In genomic region chrX:1207496-1208025, GRCh38 we compare ENCODE assay signal across 13 cellular contexts. TPM values are rescaled to one million over a fixed set of nuclear protein-coding genes. Genes with fewer than 3 reads are reported as not detected.
DNase-seq lines count a peak whose midpoint lies in the region; ATAC-seq and TF ChIP-seq lines count a peak whose summit lies in the region.
"Had no signal": no experiment of that assay in that cellular context is flagged by ENCODE, and none has a peak within 500 bp of the region (broad histone marks: within the 10 kb centered on the region; RNA-seq: fewer than 3 reads in every experiment).

No MANE protein-coding gene starts in this region.

- H3K9me3 ChIP-seq in BLaER1 (no peaks in the 10 kb centered on the region), upper lobe of right lung (no peaks in the 10 kb centered on the region)
- no peaks in the 10 kb centered on the region for H3K9me3 ChIP-seq in CD4-positive, alpha-beta T cell (ENCODE audit: control insufficient read depth, low read length)
- H3K9me3 ChIP-seq in naive thymus-derived CD4-positive, alpha-beta T cell (ENCODE audit: control insufficient read depth in 2 of 3, low read length in 3 of 3), result no peaks in the 10 kb centered on the region

- CTCF ChIA-PET in CD4-positive, alpha-beta T cell (lab: Charles Lee), result no interaction called here
- CTCF ChIA-PET in activated CD4-positive, alpha-beta memory T cell treated with anti-CD3 and anti-CD28 coated beads for 36 hours (lab: Charles Lee), result no interaction called here
- CTCF ChIA-PET in naive thymus-derived CD4-positive, alpha-beta T cell (lab: Charles Lee), result no interaction called here

- H3K27me3 ChIP-seq in BLaER1 (no peaks in the 10 kb centered on the region), upper lobe of right lung (no peaks in the 10 kb centered on the region)
- H3K27me3 ChIP-seq in CD4-positive, alpha-beta T cell (ENCODE audit: control insufficient read depth, insufficient read depth, low read length), result no peaks in the 10 kb centered on the region
- H3K27me3 ChIP-seq in naive thymus-derived CD4-positive, alpha-beta T cell (ENCODE audit: control insufficient read depth in 2 of 2, insufficient read depth in 2 of 2, low read length in 2 of 2), result no peaks in the 10 kb centered on the region

- H4K20me1 ChIP-seq in BLaER1, result no peaks in the 10 kb centered on the region

- POLR2A ChIA-PET in CD4-positive, alpha-beta T cell (lab: Charles Lee), result no interaction called here
- POLR2A ChIA-PET in activated CD4-positive, alpha-beta memory T cell treated with anti-CD3 and anti-CD28 coated beads for 36 hours (lab: Charles Lee), result no interaction called here
- POLR2A ChIA-PET in naive thymus-derived CD4-positive, alpha-beta T cell (lab: Charles Lee), result no interaction called here

- peak in 1 of 10 experiments; percentile 31 for DNase-seq in CD4-positive, alpha-beta T cell
- peak; percentile 27 for DNase-seq in activated CD4-positive, alpha-beta memory T cell treated with anti-CD3 and anti-CD28 coated beads for 36 hours
- DNase-seq in naive thymus-derived CD4-positive, alpha-beta T cell, result no peak
- DNase-seq in ecto neural progenitor cell (ENCODE audit: low spot score) (no peak), upper lobe of right lung (no peak), NCI-H2029 treated with DMSO at 0.1 percent for 48 hours (lab: John Stamatoyannopoulos, UW) (no peak)
- DNase-seq: cerebellar nuclear complex, GDM1, NCI-H2227 treated with DMSO at 0.1 percent for 48 hours had no signal

- no peaks in the 10 kb centered on the region for H3K36me3 Mint-ChIP-seq in CD4-positive, alpha-beta T cell (ENCODE audit: low read depth)
- peaks cover 2% of the 10 kb centered on the region for H3K36me3 Mint-ChIP-seq in activated CD4-positive, alpha-beta memory T cell treated with anti-CD3 and anti-CD28 coated beads for 36 hours
- peaks cover 0 to 30% (median 0%) of the 10 kb centered on the region in 5 donors for H3K36me3 Mint-ChIP-seq in naive thymus-derived CD4-positive, alpha-beta T cell
- H3K36me3 Mint-ChIP-seq: activated naive CD4-positive, alpha-beta T cell treated with anti-CD3 and anti-CD28 coated beads, Interleukin-2, amount 50 U/mL, for 72 hours; CD8-positive, alpha-beta T cell had no signal

- H3K4me3 Mint-ChIP-seq in CD4-positive, alpha-beta T cell, result peak overlapping the region; percentile 85
- H3K4me3 Mint-ChIP-seq in activated CD4-positive, alpha-beta memory T cell treated with anti-CD3 and anti-CD28 coated beads for 36 hours, result peak overlapping the region; percentile 65
- H3K4me3 Mint-ChIP-seq in naive thymus-derived CD4-positive, alpha-beta T cell, result peak overlapping the region; percentile 45 to 81 (median 69)

- H3K9me3 Mint-ChIP-seq in CD4-positive, alpha-beta T cell, result no peaks in the 10 kb centered on the region
- no peaks in the 10 kb centered on the region for H3K9me3 Mint-ChIP-seq in activated CD4-positive, alpha-beta memory T cell treated with anti-CD3 and anti-CD28 coated beads for 36 hours
- H3K9me3 Mint-ChIP-seq in naive thymus-derived CD4-positive, alpha-beta T cell, result peaks cover 0 to 12% (median 0%) of the 10 kb centered on the region in 11 donors
- H3K9me3 Mint-ChIP-seq: CD8-positive, alpha-beta T cell had no signal

- H3K27me3 Mint-ChIP-seq in CD4-positive, alpha-beta T cell, result no peaks in the 10 kb centered on the region
- peaks cover 3% of the 10 kb centered on the region for H3K27me3 Mint-ChIP-seq in activated CD4-positive, alpha-beta memory T cell treated with anti-CD3 and anti-CD28 coated beads for 36 hours
- H3K27me3 Mint-ChIP-seq in naive thymus-derived CD4-positive, alpha-beta T cell, result peaks cover 0 to 2% (median 0%) of the 10 kb centered on the region in 5 donors

- H3K4me2 ChIP-seq in BLaER1, result peak overlapping the region; percentile 79

- H3K36me3 ChIP-seq in BLaER1 (no peaks in the 10 kb centered on the region), upper lobe of right lung (no peaks in the 10 kb centered on the region)
- H3K36me3 ChIP-seq in naive thymus-derived CD4-positive, alpha-beta T cell (ENCODE audit: control insufficient read depth in 2 of 3, insufficient read depth in 3 of 3, low read length in 3 of 3), result no peaks in the 10 kb centered on the region

- ATAC-seq in CD4-positive, alpha-beta T cell (ENCODE audit: poor library complexity), result no peak
- ATAC-seq in naive thymus-derived CD4-positive, alpha-beta T cell, result no peak
- no peak for ATAC-seq in upper lobe of right lung

- H3K4me1 Mint-ChIP-seq in CD4-positive, alpha-beta T cell (ENCODE audit: low read depth), result peaks cover 42% of the 10 kb centered on the region
- H3K4me1 Mint-ChIP-seq in activated CD4-positive, alpha-beta memory T cell treated with anti-CD3 and anti-CD28 coated beads for 36 hours (ENCODE audit: low read depth), result peaks cover 42% of the 10 kb centered on the region
- H3K4me1 Mint-ChIP-seq in naive thymus-derived CD4-positive, alpha-beta T cell, result peaks cover 23 to 51% (median 46%) of the 10 kb centered on the region in 7 donors

- H3K4me3 ChIP-seq in BLaER1 (no peak overlapping the region), upper lobe of right lung (no peak overlapping the region)
- H3K4me3 ChIP-seq in naive thymus-derived CD4-positive, alpha-beta T cell (ENCODE audit: low read length), result no peak overlapping the region

- no peak overlapping the region for H3K9ac ChIP-seq in BLaER1

- H3K27ac ChIP-seq in BLaER1, result 0 out of 2 replicates have a peak overlapping the region, but pooled peaks have one; percentile 12
- H3K27ac ChIP-seq in CD4-positive, alpha-beta T cell (ENCODE audit: low read depth, low read length), result no peak overlapping the region
- H3K27ac ChIP-seq in naive thymus-derived CD4-positive, alpha-beta T cell (ENCODE audit: low read depth, low read length), result no peak overlapping the region
- H3K27ac ChIP-seq in upper lobe of right lung, result no peak overlapping the region

- TF ChIP-seq CTCF in CD4-positive, alpha-beta T cell (IDR thresholded peaks at IDR 0.05), result no peak
- TF ChIP-seq CTCF in upper lobe of right lung (IDR thresholded peaks at IDR 0.05), result no peak

- intact Hi-C loops in CD4-positive, alpha-beta T cell (cut with DNase I, micrococcal nuclease), result loop anchor here in 1 of 2 experiments (2.0 to 5.0 kb wide), 2 partner anchors 39 to 185 kb away; partner anchors contain the start of gene SLC25A6
- intact Hi-C loops in activated CD4-positive, alpha-beta memory T cell treated with anti-CD3 and anti-CD28 coated beads for 36 hours (cut with micrococcal nuclease), result loop anchor here (1.0 to 5.0 kb wide), 5 partner anchors 36 to 889 kb away; partner anchors contain the start of genes ASMTL and GTPBP6
- intact Hi-C loops in naive thymus-derived CD4-positive, alpha-beta T cell (cut with micrococcal nuclease), result loop anchor here (2.0 to 10.0 kb wide), 6 partner anchors 115 to 1397 kb away; partner anchors contain the start of genes ASMTL (in 1 of the 2), GTPBP6 (in 1 of the 2), PPP2R3B (in 1 of the 2) and SLC25A6 (in 1 of the 2)
- intact Hi-C loops in upper lobe of right lung (cut with DNase I), result no loop called here

- H3K4me1 ChIP-seq in BLaER1 (peaks cover 67% of the 10 kb centered on the region), upper lobe of right lung (peaks cover 16% of the 10 kb centered on the region)
- H3K4me1 ChIP-seq in naive thymus-derived CD4-positive, alpha-beta T cell (ENCODE audit: control insufficient read depth in 2 of 2, insufficient read depth in 2 of 2, low read length in 2 of 2), result peaks cover 6 to 11% of the 10 kb centered on the region in 2 donors

- H3K27ac Mint-ChIP-seq in CD4-positive, alpha-beta T cell, result peak overlapping the region; percentile 70
- peak overlapping the region; percentile 83 for H3K27ac Mint-ChIP-seq in activated CD4-positive, alpha-beta memory T cell treated with anti-CD3 and anti-CD28 coated beads for 36 hours
- H3K27ac Mint-ChIP-seq in naive thymus-derived CD4-positive, alpha-beta T cell, result peak overlapping the region in 4 of 9 donors; percentile 79 to 94 (median 83)

RNA-seq across cellular contexts. Expression of gene CRLF2, which starts 4.9 kb away (rescaled TPM):
- under 1 TPM; 0.16 to 0.42 TPM for total RNA-seq in CD4-positive, alpha-beta T cell
- 1 to 10 TPM in 1 of 2 experiments, under 1 TPM in 1; 0.44 to 1.3 TPM for total RNA-seq in activated CD4-positive, alpha-beta memory T cell treated with anti-CD3 and anti-CD28 coated beads for 36 hours
- total RNA-seq in naive thymus-derived CD4-positive, alpha-beta T cell, result 1 to 10 TPM in 1 of 5 experiments, under 1 TPM in 2, not detected in 2; 0.40 to 7.3 (median 0.98) TPM
- polyA plus RNA-seq in naive thymus-derived CD4-positive, alpha-beta T cell, result under 1 TPM in 1 of 2 donors, not detected in 1; 0.19 TPM
- 1.2 TPM for total RNA-seq in upper lobe of right lung
- total RNA-seq: CD8-positive, alpha-beta T cell; pulmonary artery endothelial cell had no signal
